Comparison of ENCODE assay signal across 8 cellular contexts in the genomic region with DNA sequence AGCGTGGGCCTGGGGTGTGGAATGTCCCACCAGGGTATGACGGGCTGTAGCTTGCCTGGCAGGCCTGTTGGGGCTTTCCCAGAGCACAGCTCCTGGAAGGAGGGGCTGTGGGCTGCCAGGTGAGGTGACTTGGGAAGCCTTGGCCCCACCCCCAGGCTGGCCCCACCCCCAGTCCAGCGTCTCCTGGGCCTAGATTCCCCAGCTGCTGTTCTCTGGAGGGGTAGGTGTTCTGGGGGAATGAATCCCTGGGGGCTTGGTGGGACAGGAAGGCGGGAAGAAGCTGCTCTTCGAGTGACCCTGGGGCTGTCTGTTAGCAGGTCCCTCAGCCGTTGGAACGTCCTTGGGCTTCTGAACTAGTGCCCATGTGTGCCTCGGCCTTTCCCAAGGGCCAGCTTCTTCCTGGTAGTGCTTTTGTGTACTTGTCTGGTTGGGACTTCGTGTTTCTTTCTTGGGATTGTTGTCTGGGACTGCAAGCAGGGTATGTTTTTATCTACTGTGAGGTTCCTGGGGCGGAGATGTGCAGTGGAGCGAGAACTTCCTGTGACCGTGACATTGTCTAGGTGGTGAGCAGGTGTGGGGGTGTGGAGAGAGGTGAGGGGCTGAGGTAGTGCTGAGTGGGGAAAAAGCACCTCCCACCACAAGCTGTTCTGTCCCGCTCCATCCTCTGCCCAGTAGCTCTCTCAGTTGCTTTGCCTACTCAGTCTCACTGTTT. TPM values are rescaled to one million over a fixed set of nuclear protein-coding genes. Genes with fewer than 3 reads are reported as not detected.
DNase-seq lines count a peak whose midpoint lies in the region; ATAC-seq, FAIRE-seq and TF ChIP-seq lines count a peak whose summit lies in the region.

No MANE protein-coding gene starts in this region.

- POLR2A ChIA-PET in AG04449 (lab: Yijun Ruan, JAX), result interaction anchor here (0.8 to 1.5 kb wide), 2 partner anchors 39 to 139 kb away, joined by 3 to 9 read pairs; partner anchors contain the start of gene IER3
- POLR2A ChIA-PET in PC-9 (lab: Charles Lee; ENCODE audit: unreplicated experiment), result interaction anchor here (0.5 to 1.6 kb wide), 10 partner anchors 16 to 209 kb away, joined by 3 to 24 read pairs (median 8); partner anchors contain the start of gene GTF2H4

- DNase-seq in AG04449 (ENCODE audit: low read depth, low spot score) (no peak), GM12891 (ENCODE audit: insufficient read length, low spot score) (peak; percentile 62), PC-9 (peak; percentile 61 to 82), trophoblast cell (peak; percentile 67 to 70), BE2C (no peak), brain microvascular endothelial cell (no peak)
- no peak for DNase-seq in effector CD4-positive, alpha-beta T cell

- ATAC-seq in esophagus mucosa, result peak; percentile 54

- H3K9me2 ChIP-seq in PC-9 (ENCODE audit: insufficient read depth), result no peaks in the 10 kb centered on the region

- H4K8ac ChIP-seq in trophoblast cell (ENCODE audit: low read depth, low read length), result peak overlapping the region; percentile 85

- peak; percentile 69 for FAIRE-seq in GM12891 (lab: Jason Lieb, UNC)

- intact Hi-C loops in PC-9 (cut with micrococcal nuclease; ENCODE audit: unreplicated experiment), result loop anchor here (1.0 to 2.0 kb wide), 3 partner anchors 55 to 266 kb away; partner anchors contain the start of genes MRPS18B and PPP1R10

- H3K18ac ChIP-seq in trophoblast cell (ENCODE audit: low read length), result peak overlapping the region; percentile 56

- peak overlapping the region; percentile 87 for H3K4ac ChIP-seq in trophoblast cell (ENCODE audit: low read depth, low read length)

- H3K4me2 ChIP-seq in PC-9, result peak overlapping the region; percentile 99
- peak overlapping the region; percentile 59 for H3K4me2 ChIP-seq in trophoblast cell (ENCODE audit: low read length)

- H3K27me3 ChIP-seq in PC-9 (ENCODE audit: insufficient read depth, low read depth) (no peaks in the 10 kb centered on the region), trophoblast cell (ENCODE audit: insufficient read depth, low read length) (no peaks in the 10 kb centered on the region), BE2C (no peaks in the 10 kb centered on the region), brain microvascular endothelial cell (replicated peaks) (no peaks in the 10 kb centered on the region)

- H3K79me2 ChIP-seq in PC-9 (ENCODE audit: low read depth), result peaks cover 45% of the 10 kb centered on the region
- H3K79me2 ChIP-seq in trophoblast cell (ENCODE audit: control insufficient read depth, insufficient read depth, low read length, poor library complexity), result peaks cover 28% of the 10 kb centered on the region

- peak overlapping the region; percentile 86 for H2AK5ac ChIP-seq in trophoblast cell (ENCODE audit: low read length)

- peaks cover 17% of the 10 kb centered on the region for H4K20me1 ChIP-seq in PC-9 (ENCODE audit: insufficient read depth)

- H3K27ac ChIP-seq in PC-9 (peak overlapping the region; percentile 94), trophoblast cell (ENCODE audit: low read depth, low read length) (peak overlapping the region; percentile 84), brain microvascular endothelial cell (no peak overlapping the region)

- H3K79me1 ChIP-seq in trophoblast cell (ENCODE audit: low read length), result peaks cover 50% of the 10 kb centered on the region

- H3K36me3 ChIP-seq in PC-9 (ENCODE audit: low read depth) (peaks cover 5% of the 10 kb centered on the region; the same call in 1 of the 2 replicates), trophoblast cell (ENCODE audit: control insufficient read depth in 1 of 2, insufficient read depth in 2 of 2, low read length in 2 of 2) (no peaks in the 10 kb centered on the region), BE2C (no peaks in the 10 kb centered on the region), brain microvascular endothelial cell (replicated peaks) (no peaks in the 10 kb centered on the region)

- H3K4me3 ChIP-seq in AG04449 (ENCODE audit: low read depth, low read length) (peak overlapping the region; percentile 4), PC-9 (peak overlapping the region; percentile 98), trophoblast cell (ENCODE audit: low read depth, low read length) (no peak overlapping the region), BE2C (ENCODE audit: low read depth, low read length) (no peak overlapping the region), brain microvascular endothelial cell (ENCODE audit: low read depth, low read length) (no peak overlapping the region)

- peak overlapping the region; percentile 85 for H4K91ac ChIP-seq in trophoblast cell (ENCODE audit: low read depth, low read length)

- in situ Hi-C loops in brain microvascular endothelial cell (cut with HindIII; ENCODE audit: low pct_ligation_motif_present, low sequenced_read_pairs), result no loop called here

- CTCF ChIA-PET in AG04449 (lab: Yijun Ruan, JAX), result interaction anchor here (0.8 to 13.1 kb wide), 17 partner anchors 8 to 204 kb away, joined by 3 to 472 read pairs (median 8); partner anchors contain the start of gene VARS2
- CTCF ChIA-PET in PC-9 (lab: Charles Lee), result interaction anchor here (0.5 to 2.2 kb wide), 11 partner anchors 25 to 645 kb away, joined by 3 to 12 read pairs (median 4); partner anchors contain the start of genes GTF2H4, PSORS1C1 and VARS2

- no CpG with 5 or more reads among the region's 13 CpGs for WGBS in trophoblast cell (ENCODE audit: extremely low coverage, insufficient coverage, insufficient read length)

- TF ChIP-seq CTCF in AG04449 (IDR thresholded peaks at IDR 0.05; ENCODE audit: insufficient read depth, low read length, missing control alignments) (no peak), PC-9 (conservative IDR thresholded peaks at IDR 0.05) (no peak), BE2C (IDR thresholded peaks at IDR 0.05; ENCODE audit: low read depth, low read length) (no peak), brain microvascular endothelial cell (IDR thresholded peaks at IDR 0.05; ENCODE audit: low read depth, low read length, missing control alignments) (no peak)

- peak overlapping the region; percentile 13 for H2BK120ac ChIP-seq in trophoblast cell (ENCODE audit: insufficient read depth, low read length, poor library complexity)

- peak overlapping the region; percentile 69 for H3K9ac ChIP-seq in trophoblast cell (ENCODE audit: low read length)

- peak overlapping the region; percentile 67 for H2BK5ac ChIP-seq in trophoblast cell (ENCODE audit: low read depth, low read length, poor library complexity)

- H2BK12ac ChIP-seq in trophoblast cell (ENCODE audit: low read length), result peak overlapping the region; percentile 56

- H4K12ac ChIP-seq in trophoblast cell (ENCODE audit: low read depth, low read length), result peak overlapping the region; percentile 84

- H3K9me3 ChIP-seq in PC-9 (ENCODE audit: insufficient read depth, low read depth) (no peaks in the 10 kb centered on the region), trophoblast cell (ENCODE audit: insufficient read depth, low read depth, low read length) (no peaks in the 10 kb centered on the region), BE2C (no peaks in the 10 kb centered on the region)

- no peak overlapping the region for H3K23ac ChIP-seq in trophoblast cell (ENCODE audit: low read length)

- peaks cover 49% of the 10 kb centered on the region for H3F3A ChIP-seq in PC-9 (ENCODE audit: insufficient read depth, low read depth)

- BruUV-seq in PC-9 (replicated peaks; lab: Mats Ljungman, UMichigan), result TSS peak; percentile 37

- H3K4me1 ChIP-seq in PC-9 (replicated peaks; ENCODE audit: insufficient read depth) (peaks cover 41% of the 10 kb centered on the region), trophoblast cell (ENCODE audit: control insufficient read depth in 1 of 2, insufficient read depth in 2 of 2, low read length in 2 of 2) (peaks cover 36 to 44% of the 10 kb centered on the region in 2 experiments), BE2C (peaks cover 33% of the 10 kb centered on the region)

- H3K14ac ChIP-seq in trophoblast cell (ENCODE audit: low read length), result peak overlapping the region; percentile 90

- no peak for TF ChIP-seq POLR2A in GM12891 (IDR thresholded peaks at IDR 0.05; ENCODE audit: low read depth, low read length)

- H2AFZ ChIP-seq in PC-9, result no peak overlapping the region; the same call in 1 of the 2 replicates
- peak overlapping the region; percentile 27 for H2AFZ ChIP-seq in trophoblast cell (ENCODE audit: insufficient read depth, low read length, poor library complexity)

TF ChIP-seq in GM12891, 5 proteins besides CTCF, POLR2A, EP300 and RAD21:
- no peak for TF ChIP-seq POLR2AphosphoS5 (IDR thresholded peaks at IDR 0.05; ENCODE audit: low read depth, low read length)
- no peak for TF ChIP-seq SPI1 (IDR thresholded peaks at IDR 0.05; ENCODE audit: low read depth, low read length)
- TF ChIP-seq PAX5 (IDR thresholded peaks at IDR 0.05; ENCODE audit: insufficient read depth, low read length, severe bottlenecking), result peak; percentile 45

RNA-seq across cellular contexts. Expression of gene DDR1, which starts 1.4 kb away (rescaled TPM):
- polyA plus RNA-seq in GM12891 (2012; ENCODE audit: low read depth, missing spikeins), result 13.9 TPM
- total RNA-seq in PC-9 (2021), result 267 and 269 TPM in 2 replicates
- 220 TPM for total RNA-seq in esophagus mucosa
- polyA plus RNA-seq in trophoblast cell (2013), result 137 and 142 TPM in 2 replicates
- polyA plus RNA-seq in BE2C (2012; ENCODE audit: insufficient read depth, insufficient read length, low read depth), result 21.4 TPM

RNA-seq across cellular contexts. Expression of gene GTF2H4, which starts 25.1 kb away (rescaled TPM):
- polyA plus RNA-seq in GM12891 (2012; ENCODE audit: low read depth, missing spikeins), result 24.9 TPM
- total RNA-seq in PC-9 (2021) (31.3 and 43.9 TPM in 2 replicates), esophagus mucosa (23.9 TPM)
- 38.3 and 38.5 TPM in 2 replicates for polyA plus RNA-seq in trophoblast cell (2013)
- polyA plus RNA-seq in BE2C (2012; ENCODE audit: insufficient read depth, insufficient read length, low read depth), result 39.4 TPM

RNA-seq across cellular contexts. Expression of gene VARS2, which starts 31.1 kb away (rescaled TPM):
- 28.0 TPM for polyA plus RNA-seq in GM12891 (2012; ENCODE audit: low read depth, missing spikeins)
- total RNA-seq in PC-9 (2021) (59.4 and 60.3 TPM in 2 replicates), esophagus mucosa (26.3 TPM)
- 10.5 and 10.6 TPM in 2 replicates for polyA plus RNA-seq in trophoblast cell (2013)
- 54.7 TPM for polyA plus RNA-seq in BE2C (2012; ENCODE audit: insufficient read depth, insufficient read length, low read depth)

RNA-seq across cellular contexts. Expression of gene SFTA2, which starts 49.0 kb away (rescaled TPM):
- polyA plus RNA-seq in GM12891 (2012; ENCODE audit: low read depth, missing spikeins), result not detected
- total RNA-seq in PC-9 (2021) (0.72 and 0.75 TPM in 2 replicates), esophagus mucosa (9.0 TPM)
- not detected in 2 replicates for polyA plus RNA-seq in trophoblast cell (2013)
- polyA plus RNA-seq in BE2C (2012; ENCODE audit: insufficient read depth, insufficient read length, low read depth), result not detected

RNA-seq across cellular contexts. Expression of gene MUCL3, which starts 57.9 kb away (rescaled TPM):
- 0.13 TPM for polyA plus RNA-seq in GM12891 (2012; ENCODE audit: low read depth, missing spikeins)
- total RNA-seq in PC-9 (2021) (not detected in 2 replicates), esophagus mucosa (1.00 TPM)
- 0.01 and 0.03 TPM in 2 replicates for polyA plus RNA-seq in trophoblast cell (2013)
- not detected for polyA plus RNA-seq in BE2C (2012; ENCODE audit: insufficient read depth, insufficient read length, low read depth)

Comparison
In these comparisons a context has a peak if more than half of its experiments do, and no peak if none do; other contexts are left out.
1. DNase-seq: peak in GM12891 (single experiment), PC-9 (2 of 2) and trophoblast cell (2 of 2); none in AG04449 (single experiment), BE2C (single experiment), effector CD4-positive, alpha-beta T cell (single experiment) and brain microvascular endothelial cell (single experiment).
2. H3K4me3 ChIP-seq: peak in AG04449 (single experiment) and PC-9 (single experiment); none in trophoblast cell (single experiment), BE2C (single experiment) and brain microvascular endothelial cell (single experiment).